ENCODE assay signal across 8 cellular contexts in genomic region chr6:136290406-136291010, GRCh38. TPM values are rescaled to one million over a fixed set of nuclear protein-coding genes. Genes with fewer than 3 reads are reported as not detected.
A peak's percentile ranks its signal among the peaks of the same experiment; 100 is the strongest.
DNase-seq lines count a peak whose midpoint lies in the region; ATAC-seq and TF ChIP-seq lines count a peak whose summit lies in the region.

No MANE protein-coding gene starts in this region.

- no peaks in the 10 kb centered on the region for H3K27me3 Mint-ChIP-seq in T-cell

- CTCF ChIA-PET in T-cell (lab: Charles Lee): interaction anchor here in 1 of 2 donors (0.6 to 1.8 kb wide), 11 partner anchors 8 to 502 kb away, joined by 3 to 8 read pairs (median 3); partner anchors contain the start of genes MAP3K5 and MTFR2

- TF ChIP-seq POLR2A in vagina (IDR thresholded peaks at IDR 0.05): no peak

- H3K4me2 ChIP-seq in DND-41 (ENCODE audit: insufficient read depth, low read length): peak overlapping the region; percentile 75

- intact Hi-C loops in left ventricle myocardium superior (cut with micrococcal nuclease) (no loop called here), vagina (cut with DNase I) (no loop called here)

- H3K27ac Mint-ChIP-seq in T-cell: peak overlapping the region; percentile 100

- POLR2A ChIA-PET in T-cell (lab: Charles Lee): interaction anchor here (0.5 to 5.8 kb wide), 22 partner anchors 9 to 1823 kb away, joined by 3 to 99 read pairs (median 4); partner anchors contain the start of genes AHI1 (in 1 of the 2), MAP3K5 (in 1 of the 2), MTFR2 (in 1 of the 2) and MYB (in 1 of the 2)

- peak overlapping the region; percentile 86 for H2AFZ ChIP-seq in DND-41 (ENCODE audit: low read depth, low read length)

- peaks cover 42 to 62% (median 49%) of the 10 kb centered on the region in 3 donors for H3K4me1 Mint-ChIP-seq in T-cell

- no peak for TF ChIP-seq CTCF in DND-41 (IDR thresholded peaks at IDR 0.05; ENCODE audit: borderline replicate concordance, extremely low read depth, low read length, poor library complexity, severe bottlenecking)
- TF ChIP-seq CTCF in vagina (IDR thresholded peaks at IDR 0.05): no peak

- H3K4me3 ChIP-seq in DND-41 (ENCODE audit: low read depth in 1 of 2, low read length in 2 of 2): peak overlapping the region; percentile 40 to 85; a peak in 3 of 4 replicates
- H3K4me3 ChIP-seq in vagina: peak overlapping the region; percentile 93 to 94

- H3K36me3 ChIP-seq in DND-41 (ENCODE audit: insufficient read depth, low read length): peaks cover 16% of the 10 kb centered on the region
- no peaks in the 10 kb centered on the region for H3K36me3 ChIP-seq in vagina

- H3K9me3 Mint-ChIP-seq in T-cell: no peaks in the 10 kb centered on the region

- peaks cover 36% of the 10 kb centered on the region for H4K20me1 ChIP-seq in DND-41 (ENCODE audit: insufficient read depth, low read length)

- ATAC-seq in DND-41 (ENCODE audit: insufficient read depth, low read depth): peak; percentile 64
- peak; percentile 60 to 63 (median 60) for ATAC-seq in T-cell (replicated peaks in 1 of 4)
- peak; percentile 46 for ATAC-seq in left ventricle myocardium superior

- peaks cover 51% of the 10 kb centered on the region for H3K79me2 ChIP-seq in DND-41 (ENCODE audit: insufficient read depth, low read length)

- H3K27me3 ChIP-seq in DND-41 (ENCODE audit: insufficient read depth, low read length, poor library complexity) (no peaks in the 10 kb centered on the region), vagina (no peaks in the 10 kb centered on the region)

- H3K27ac ChIP-seq in DND-41 (ENCODE audit: low read length) (peak overlapping the region; percentile 94), adipose tissue (ENCODE audit: low read depth, low read length) (peak overlapping the region; percentile 97), vagina (peak overlapping the region; percentile 100)

- DNase-seq in DND-41: peak; percentile 83
- peak; percentile 78 for DNase-seq in HCEC 1CT
- DNase-seq in NCI-H1092 (lab: John Stamatoyannopoulos, UW): peak; percentile 73
- DNase-seq in T-cell: peak; percentile 67 to 94 (median 89)
- DNase-seq in left ventricle myocardium superior: peak; percentile 84
- peak; percentile 78 for DNase-seq in putamen (ENCODE audit: low spot score)
- peak in 1 of 2 donors; percentile 92 for DNase-seq in vagina (ENCODE audit: extremely low spot score in 2 of 2)

- H3K4me1 ChIP-seq in DND-41 (ENCODE audit: insufficient read depth, low read length) (peaks cover 47% of the 10 kb centered on the region), vagina (peaks cover 46% of the 10 kb centered on the region)

- peak overlapping the region; percentile 95 to 100 (median 98) for H3K4me3 Mint-ChIP-seq in T-cell

- H3K9ac ChIP-seq in DND-41 (ENCODE audit: low read depth, low read length): peak overlapping the region; percentile 91

- H3K36me3 Mint-ChIP-seq in T-cell: peaks cover 5% of the 10 kb centered on the region

- no peaks in the 10 kb centered on the region for H3K9me3 ChIP-seq in DND-41 (ENCODE audit: insufficient read depth, low read length, severe bottlenecking)
- H3K9me3 ChIP-seq in vagina: no peaks in the 10 kb centered on the region

- WGBS in adipose tissue, 3 donors: 2 to 4% (median 4%) methylated on average over 22 of the region's 22 CpGs

RNA-seq across cellular contexts. Expression of gene BCLAF1, which starts 0.9 kb away (rescaled TPM):
- total RNA-seq in T-cell: 100 to 1,000 TPM; 155 to 435 (median 171) TPM
- 10 to 100 TPM; 13.0 to 27.9 (median 24.2) TPM for polyA plus RNA-seq in adipose tissue
- 67.0 TPM for total RNA-seq in left ventricle myocardium superior
- total RNA-seq in vagina: 97.0 TPM

RNA-seq across cellular contexts. Expression of gene MTFR2, which starts 40.4 kb away (rescaled TPM):
- 1 to 10 TPM; 1.2 to 1.8 (median 1.3) TPM for total RNA-seq in T-cell
- polyA plus RNA-seq in adipose tissue: 1 to 10 TPM in 1 of 3 donors, under 1 TPM in 2; 0.38 to 1.0 (median 0.42) TPM
- 0.25 TPM for total RNA-seq in left ventricle myocardium superior
- 1.2 TPM for total RNA-seq in vagina
